In the genomic region with DNA sequence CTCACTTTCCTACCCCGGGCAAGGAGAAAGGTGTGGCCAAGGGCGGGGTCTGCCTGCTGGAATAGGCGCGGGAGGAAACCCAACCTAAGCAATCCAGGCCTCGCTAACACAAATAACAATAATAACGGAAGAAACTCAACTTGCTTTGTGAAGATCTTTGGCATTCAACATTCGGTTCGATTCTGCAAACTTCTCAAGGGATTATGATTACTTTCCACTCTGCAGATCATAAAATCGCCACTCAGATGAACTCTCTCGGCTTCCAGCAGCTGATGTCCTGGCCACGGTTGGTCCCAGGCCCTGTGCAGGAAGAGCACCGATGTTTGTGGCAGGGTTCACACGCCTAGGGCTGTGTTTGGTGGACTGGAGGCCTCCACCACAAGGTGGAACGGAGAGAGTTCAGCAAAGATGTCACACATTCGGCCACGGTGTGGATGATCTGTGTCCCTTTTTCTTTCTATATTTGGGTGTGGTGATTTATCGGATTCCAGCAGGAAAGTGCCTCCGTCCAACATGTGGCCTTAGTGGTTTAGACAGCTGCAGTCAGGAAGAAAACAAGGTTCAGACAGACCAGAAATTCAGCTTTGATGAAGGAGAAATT, we compare ENCODE assay signal across 1 cellular context.
TF ChIP-seq lines count a peak whose summit lies in the region.

No MANE protein-coding gene starts in this region.

TF ChIP-seq in endothelial cell of umbilical vein, 7 proteins besides CTCF, POLR2A, EP300 and RAD21:
- TF ChIP-seq, protein P1, sequence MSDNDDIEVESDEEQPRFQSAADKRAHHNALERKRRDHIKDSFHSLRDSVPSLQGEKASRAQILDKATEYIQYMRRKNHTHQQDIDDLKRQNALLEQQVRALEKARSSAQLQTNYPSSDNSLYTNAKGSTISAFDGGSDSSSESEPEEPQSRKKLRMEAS (IDR thresholded peaks at IDR 0.05; ENCODE audit: insufficient read depth, insufficient read length): no peak
- TF ChIP-seq GATA2 (IDR thresholded peaks at IDR 0.05; ENCODE audit: insufficient read depth, insufficient read length, low read depth, low read length): no peak
- TF ChIP-seq FOS (IDR thresholded peaks at IDR 0.05; ENCODE audit: borderline replicate concordance, insufficient read depth, low read length): no peak
- TF ChIP-seq JUN (IDR thresholded peaks at IDR 0.05; ENCODE audit: borderline replicate concordance, insufficient read depth, insufficient read length, low read depth): no peak
- no peak for TF ChIP-seq POLR2AphosphoS5 (IDR thresholded peaks at IDR 0.05; ENCODE audit: insufficient read depth, low read depth, low read length)
- no peak for TF ChIP-seq EZH2 (IDR thresholded peaks at IDR 0.05; ENCODE audit: borderline replicate concordance, low read depth, low read length, severe bottlenecking)
- TF ChIP-seq MYC (IDR thresholded peaks at IDR 0.05; ENCODE audit: low read depth, low read length): no peak
